Comparison of ENCODE assay signal across 15 cellular contexts in the genomic region with DNA sequence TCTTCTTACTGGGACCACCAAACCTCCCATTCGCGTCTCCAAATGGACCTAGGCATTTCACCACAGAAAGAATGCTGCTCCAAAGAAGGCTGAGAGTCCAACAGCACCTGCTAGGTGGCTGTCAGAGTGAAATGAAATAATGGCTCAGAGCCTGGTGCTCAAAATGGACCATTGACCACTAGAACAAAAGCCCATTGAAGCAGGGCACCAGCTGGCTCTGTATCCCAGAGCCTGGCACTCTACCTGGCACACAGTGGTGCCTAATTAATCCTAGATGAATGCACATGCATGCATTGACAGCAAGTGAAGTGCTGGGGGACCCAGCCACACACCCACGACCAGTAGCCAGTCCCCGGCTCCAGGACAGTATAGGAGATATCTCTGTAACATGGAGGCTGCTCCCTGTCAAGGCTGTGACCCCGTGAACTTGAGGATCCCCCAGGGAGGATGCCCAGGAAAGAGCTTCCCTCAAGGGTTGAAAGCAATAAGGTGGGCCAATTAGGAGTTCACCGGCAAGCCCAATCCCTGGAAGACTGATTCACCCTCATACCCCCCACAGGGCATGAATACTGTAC.
DNase-seq lines count a peak whose midpoint lies in the region; ATAC-seq and TF ChIP-seq lines count a peak whose summit lies in the region.
"Had no signal": no experiment of that assay in that cellular context is flagged by ENCODE, and none has a peak within 500 bp of the region (broad histone marks: within the 10 kb centered on the region; RNA-seq: fewer than 3 reads in every experiment).

No MANE protein-coding gene starts in this region.

- H3K9me3 ChIP-seq in colonic mucosa, result no peaks in the 10 kb centered on the region
- H3K9me3 ChIP-seq in psoas muscle, result no peaks in the 10 kb centered on the region
- H3K9me3 ChIP-seq in aorta (ENCODE audit: control insufficient read depth, low read length), result no peaks in the 10 kb centered on the region

- H3K27ac ChIP-seq in colonic mucosa, result no peak overlapping the region
- peak overlapping the region; percentile 1 for H3K27ac ChIP-seq in psoas muscle
- peak overlapping the region; percentile 84 for H3K27ac ChIP-seq in aorta (ENCODE audit: low read depth in 1 of 2, low read length in 2 of 2)
- H3K27ac ChIP-seq: KMS-11 had no signal

- WGBS in psoas muscle, 3 donors, result 69 to 92% (median 80%) methylated on average over 6 of the region's 6 CpGs
- 97% methylated on average over 6 of the region's 6 CpGs for WGBS in aorta, 2 donors

- no peak overlapping the region for H3K9ac ChIP-seq in colonic mucosa (ENCODE audit: low read depth in 2 of 2, low read length in 2 of 2)
- H3K9ac ChIP-seq: KMS-11 had no signal

- H3K4me1 ChIP-seq in colonic mucosa, result no peaks in the 10 kb centered on the region
- H3K4me1 ChIP-seq in psoas muscle, result peaks cover 3% of the 10 kb centered on the region
- peaks cover 2 to 9% of the 10 kb centered on the region in 2 donors for H3K4me1 ChIP-seq in aorta (ENCODE audit: control insufficient read depth in 1 of 2, insufficient read depth in 2 of 2, low read length in 2 of 2)

- no peak for TF ChIP-seq CTCF in colonic mucosa (IDR thresholded peaks at IDR 0.05)
- no peak for TF ChIP-seq CTCF in psoas muscle (IDR thresholded peaks at IDR 0.05)

- H3K4me3 ChIP-seq in colonic mucosa (no peak overlapping the region), psoas muscle (no peak overlapping the region), aorta (ENCODE audit: low read length in 2 of 2) (no peak overlapping the region)

- H3K36me3 ChIP-seq in colonic mucosa (no peaks in the 10 kb centered on the region), psoas muscle (ENCODE audit: insufficient read depth in 1 of 2, low read depth in 1 of 2) (peaks cover 0 to 4% of the 10 kb centered on the region in 2 donors), aorta (ENCODE audit: control insufficient read depth in 1 of 2, insufficient read depth in 2 of 2, low read length in 1 of 2) (peaks cover 0 to 9% of the 10 kb centered on the region in 2 donors)

- ATAC-seq in psoas muscle, result no peak
- no peak for ATAC-seq in aorta (ENCODE audit: low FRiP score)
- no peak for ATAC-seq in GM18511 (IDR thresholded peaks at IDR 0.05; ENCODE audit: unreplicated experiment)
- ATAC-seq: CD8-positive, alpha-beta T cell; HepG2 had no signal

- intact Hi-C loops in colonic mucosa (cut with DNase I) (no loop called here), head of caudate nucleus (cut with DNase I) (no loop called here), psoas muscle (cut with DNase I) (no loop called here), aorta (cut with DNase I) (no loop called here)

- no peaks in the 10 kb centered on the region for H3K27me3 ChIP-seq in colonic mucosa
- no peaks in the 10 kb centered on the region for H3K27me3 ChIP-seq in psoas muscle (ENCODE audit: insufficient read depth in 3 of 3, low read length in 2 of 3)
- no peaks in the 10 kb centered on the region for H3K27me3 ChIP-seq in aorta (ENCODE audit: control insufficient read depth in 1 of 2, insufficient read depth in 2 of 2, low read length in 1 of 2)

- peak; percentile 14 for DNase-seq in colonic mucosa
- peak in 30 of 42 donors; percentile 16 to 78 (median 45) for DNase-seq in head of caudate nucleus
- DNase-seq in psoas muscle, result no peak
- DNase-seq in aorta, result no peak
- no peak for DNase-seq in NCI-H1092 (lab: John Stamatoyannopoulos, UW)
- DNase-seq in DMS 273 (lab: John Stamatoyannopoulos, UW; ENCODE audit: unreplicated experiment), result no peak
- DNase-seq: CD8-positive, alpha-beta T cell; GOT3; NCI-H1105 treated with DMSO at 0.1 percent for 48 hours; NCI-H1930; NCI-H2171; NCI-H774 had no signal

Comparison
In these comparisons a context has a peak if more than half of its experiments do, and no peak if none do; other contexts are left out.
1. DNase-seq: peak in colonic mucosa (single experiment) and head of caudate nucleus (30 of 42); none in psoas muscle (0 of 2), aorta (0 of 2), NCI-H1092 (single experiment) and DMS 273 (single experiment).